In genomic region chr10:130109796-130110235, GRCh38 we compare ENCODE assay signal across 1 cellular context.
TF ChIP-seq lines count a peak whose summit lies in the region.

No MANE protein-coding gene starts in this region.

TF ChIP-seq in Ishikawa, 13 proteins besides CTCF, POLR2A, EP300 and RAD21 (continued from another document):
- TF ChIP-seq REST (IDR thresholded peaks at IDR 0.05; ENCODE audit: low read depth): no peak
